28 cellular contexts compared by ENCODE assay signal in genomic region chr3:174710622-174711021, GRCh38.
DNase-seq lines count a peak whose midpoint lies in the region; TF ChIP-seq lines count a peak whose summit lies in the region.
"Had no signal": no experiment of that assay in that cellular context is flagged by ENCODE, and none has a peak within 500 bp of the region (broad histone marks: within the 10 kb centered on the region; RNA-seq: fewer than 3 reads in every experiment).

No MANE protein-coding gene starts in this region.

- no peak overlapping the region for H2AFZ ChIP-seq in GM23248

- H3K4me3 ChIP-seq in GM23248 (no peak overlapping the region), adipocyte (ENCODE audit: low read length) (no peak overlapping the region), prostate gland (no peak overlapping the region)
- H3K4me3 ChIP-seq: gastroesophageal sphincter, psoas muscle, suprapubic skin had no signal

- in situ Hi-C loops in GM23248 (cut with MboI), result no loop called here

- WGBS in GM23248 (ENCODE audit: low coverage in 1 of 2, low lambda C conversion rate in 2 of 2, missing lambda C conversion rate in 2 of 2), 2 experiments, result 64% methylated on average over 2 of the region's 2 CpGs
- WGBS in prostate gland, result 82% methylated on average over 2 of the region's 2 CpGs

- H3K9me2 ChIP-seq in GM23248 (ENCODE audit: insufficient read depth), result no peaks in the 10 kb centered on the region

- H3K27ac ChIP-seq in GM23248 (no peak overlapping the region), prostate gland (no peak overlapping the region)
- H3K27ac ChIP-seq: epithelial cell of prostate, gastroesophageal sphincter, psoas muscle, suprapubic skin had no signal

- DNase-seq in GM23248 (peak; percentile 27), adipocyte (ENCODE audit: low read depth) (peak; percentile 18), fibroblast of gingiva (ENCODE audit: low read depth) (peak; percentile 28), NCI-H128 (lab: John Stamatoyannopoulos, UW; ENCODE audit: unreplicated experiment) (no peak), HUDEP-2 (lab: John Stamatoyannopoulos, UW; ENCODE audit: unreplicated experiment in 76 of 76) (no peak), prostate gland (ENCODE audit: low spot score) (no peak), activated gamma-delta T cell treated with Interleukin-2 at 50 U/mL for 16 hours (no peak)
- DNase-seq: activated CD4-positive, alpha-beta T cell treated with anti-CD3 and anti-CD28 coated beads, Interleukin-2, amount 50 U/mL, for 48 hours; activated naive CD4-positive, alpha-beta T cell treated with anti-CD3 and anti-CD28 coated beads, Interleukin-2, amount 50 U/mL, for 16 hours; AML-193; anterior cingulate cortex; CD4-positive, alpha-beta T cell; cerebellar nuclear complex; DMS 273 treated with DMSO at 0.1 percent for 48 hours; effector CD4-positive, alpha-beta T cell; hippocampal formation; naive thymus-derived CD8-positive, alpha-beta T cell; NCI-H1417; NCI-H2081; NCI-H226; NCI-H69; nucleus accumbens; psoas muscle; stimulated activated CD4-positive, alpha-beta T cell treated with anti-CD3 and anti-CD28 coated beads, Interleukin-15, amount 100 ng/mL, for 24 hours; stimulated activated naive B cell treated with anti-CD40 and anti-IgM and Interleukin-4, amounts not matched to agents 10 μg/mL and 1 μg/mL and 100 μg/mL, for 72 hours had no signal

- no peaks in the 10 kb centered on the region for H3K36me3 ChIP-seq in GM23248 (ENCODE audit: low read depth)
- no peaks in the 10 kb centered on the region for H3K36me3 ChIP-seq in adipocyte (ENCODE audit: control insufficient read depth, insufficient read depth, low read length, severe bottlenecking)
- H3K36me3 ChIP-seq in prostate gland, result no peaks in the 10 kb centered on the region
- H3K36me3 ChIP-seq: gastroesophageal sphincter, suprapubic skin had no signal

- H3K27me3 ChIP-seq in GM23248 (replicated peaks; ENCODE audit: insufficient read depth), result no peaks in the 10 kb centered on the region
- H3K27me3 ChIP-seq in adipocyte (replicated peaks; ENCODE audit: control insufficient read depth, insufficient read depth, low read length), result no peaks in the 10 kb centered on the region
- H3K27me3 ChIP-seq in prostate gland (replicated peaks; ENCODE audit: insufficient read depth), result no peaks in the 10 kb centered on the region
- H3K27me3 ChIP-seq: gastroesophageal sphincter, suprapubic skin had no signal

- no peaks in the 10 kb centered on the region; the same call in 1 of the 2 replicates for H4K20me1 ChIP-seq in GM23248 (ENCODE audit: insufficient read depth)

- H3K4me1 ChIP-seq in GM23248 (ENCODE audit: insufficient read depth), result no peaks in the 10 kb centered on the region
- no peaks in the 10 kb centered on the region for H3K4me1 ChIP-seq in adipocyte (ENCODE audit: control insufficient read depth, insufficient read depth, low read length)
- no peaks in the 10 kb centered on the region for H3K4me1 ChIP-seq in prostate gland (replicated peaks)
- H3K4me1 ChIP-seq: gastroesophageal sphincter, psoas muscle, suprapubic skin had no signal

- H3F3A ChIP-seq in GM23248 (ENCODE audit: insufficient read depth), result 0 out of 2 replicates have a peak, but pooled peaks cover 6% of the 10 kb centered on the region

- no peaks in the 10 kb centered on the region for H3K9me3 ChIP-seq in GM23248 (ENCODE audit: low read depth)
- H3K9me3 ChIP-seq in adipocyte (ENCODE audit: control insufficient read depth, low read length), result no peaks in the 10 kb centered on the region
- H3K9me3 ChIP-seq in prostate gland, result no peaks in the 10 kb centered on the region
- H3K9me3 ChIP-seq: psoas muscle, suprapubic skin had no signal

- intact Hi-C loops in prostate gland (cut with DNase I), result no loop called here

- no peak for TF ChIP-seq CTCF in prostate gland (IDR thresholded peaks at IDR 0.05)

- no peaks in the 10 kb centered on the region for H3K79me2 ChIP-seq in GM23248 (ENCODE audit: insufficient read depth)

- H3K9ac ChIP-seq in GM23248 (no peak overlapping the region), adipocyte (ENCODE audit: low read length) (no peak overlapping the region)

- H3K4me2 ChIP-seq in GM23248 (ENCODE audit: unreplicated experiment), result no peak overlapping the region

- TF ChIP-seq POLR2A in prostate gland (IDR thresholded peaks at IDR 0.05), result no peak

Comparison
In these comparisons a context has a peak if more than half of its experiments do, and no peak if none do; other contexts are left out.
1. DNase-seq: peak in GM23248 (single experiment), adipocyte (single experiment) and fibroblast of gingiva (single experiment); none in NCI-H128 (single experiment), HUDEP-2 (0 of 76), prostate gland (single experiment) and activated gamma-delta T cell treated with Interleukin-2 at 50 U/mL for 16 hours (single experiment).